ENCODE assay signal across 9 cellular contexts in genomic region chr3:27943106-27943505, GRCh38.
DNase-seq lines count a peak whose midpoint lies in the region; ATAC-seq and TF ChIP-seq lines count a peak whose summit lies in the region.
"Had no signal": no experiment of that assay in that cellular context is flagged by ENCODE, and none has a peak within 500 bp of the region (broad histone marks: within the 10 kb centered on the region; RNA-seq: fewer than 3 reads in every experiment).

No MANE protein-coding gene starts in this region.

- H3K9me3 ChIP-seq in DND-41 (ENCODE audit: insufficient read depth, low read length, severe bottlenecking) (no peaks in the 10 kb centered on the region), HCT116 (ENCODE audit: control insufficient read depth in 1 of 2, insufficient read depth in 1 of 2, low read depth in 1 of 2, low read length in 2 of 2) (no peaks in the 10 kb centered on the region)

- no TSS peak for BruUV-seq in HCT116 (replicated peaks; lab: Mats Ljungman, UMichigan)

- H4K20me1 ChIP-seq in DND-41 (ENCODE audit: insufficient read depth, low read length), result no peaks in the 10 kb centered on the region
- no peaks in the 10 kb centered on the region for H4K20me1 ChIP-seq in HCT116 (ENCODE audit: insufficient read depth)

- POLR2A ChIA-PET in HCT116 (lab: Charles Lee), result no interaction called here

- intact Hi-C loops in HCT116 (cut with micrococcal nuclease), result no loop called here
- intact Hi-C loops in activated CD4-positive, alpha-beta T cell treated with anti-CD3 and anti-CD28 coated beads, Interleukin-2, amount 10 ng/mL, durations not matched to agents 24 days and 14 days (cut with micrococcal nuclease), result no loop called here

- peak; percentile 11 for DNase-seq in DND-41
- peak; percentile 29 for DNase-seq in HCT116 (ENCODE audit: low read depth, low spot score)
- DNase-seq in SW480 (ENCODE audit: low spot score), result peak; percentile 5
- peak; percentile 12 for DNase-seq in kidney tubule cell (ENCODE audit: low spot score)
- DNase-seq in anterior cingulate cortex (lab: John Stamatoyannopoulos, UW), result no peak
- DNase-seq in activated CD4-positive, alpha-beta T cell treated with anti-CD3 and anti-CD28 coated beads, Interleukin-2, amount 10 ng/mL, durations not matched to agents 24 days and 14 days, result no peak
- DNase-seq: NCI-H2081 treated with DMSO at 0.1 percent for 48 hours had no signal

- TF ChIP-seq CTCF in DND-41 (IDR thresholded peaks at IDR 0.05; ENCODE audit: borderline replicate concordance, extremely low read depth, low read length, poor library complexity, severe bottlenecking) (peak; percentile 51), HCT116 (IDR thresholded peaks at IDR 0.05 in 2 of 3, conservative IDR thresholded peaks at IDR 0.05 in 1 of 3; ENCODE audit: borderline replicate concordance in 1 of 3, insufficient read depth in 1 of 3, low read depth in 2 of 3, low read length in 2 of 3) (peak in 2 of 3 experiments; percentile 57 to 58; a peak in 5 of 6 replicates)

- no peaks in the 10 kb centered on the region for H3K36me3 Mint-ChIP-seq in activated CD4-positive, alpha-beta T cell treated with anti-CD3 and anti-CD28 coated beads, Interleukin-2, amount 10 ng/mL, durations not matched to agents 24 days and 14 days (ENCODE audit: low read depth)

- TF ChIP-seq RAD21 in HCT116 (IDR thresholded peaks at IDR 0.05; ENCODE audit: low read depth), result peak; percentile 55

- H3K27ac ChIP-seq in DND-41 (ENCODE audit: low read length), result no peak overlapping the region
- H3K27ac ChIP-seq in HCT116 (ENCODE audit: low read depth, low read length), result no peak overlapping the region

- no peak overlapping the region for H3K4me3 Mint-ChIP-seq in activated CD4-positive, alpha-beta T cell treated with anti-CD3 and anti-CD28 coated beads, Interleukin-2, amount 10 ng/mL, durations not matched to agents 24 days and 14 days

- no peak overlapping the region for H3K4me3 ChIP-seq in DND-41 (ENCODE audit: low read depth in 1 of 2, low read length in 2 of 2)
- H3K4me3 ChIP-seq in HCT116 (replicated peaks in 1 of 2; ENCODE audit: low read depth in 1 of 2, low read length in 2 of 2), result no peak overlapping the region

- H3K9me3 Mint-ChIP-seq in activated CD4-positive, alpha-beta T cell treated with anti-CD3 and anti-CD28 coated beads, Interleukin-2, amount 10 ng/mL, durations not matched to agents 24 days and 14 days, result peaks cover 3% of the 10 kb centered on the region

- H3K79me2 ChIP-seq in DND-41 (ENCODE audit: insufficient read depth, low read length) (no peaks in the 10 kb centered on the region), HCT116 (ENCODE audit: insufficient read depth, low read length) (no peaks in the 10 kb centered on the region)

- no peak for TF ChIP-seq POLR2A in HCT116 (IDR thresholded peaks at IDR 0.05; ENCODE audit: borderline replicate concordance, extremely low read depth, insufficient read depth, insufficient read length)

- CTCF ChIA-PET in HCT116 (lab: Charles Lee), result interaction anchor here (0.6 kb wide), 1 partner anchor 12 kb away, joined by 3 read pairs; no protein-coding TSS in a partner anchor

- no peaks in the 10 kb centered on the region for H3K9me2 ChIP-seq in HCT116 (ENCODE audit: insufficient read depth)

- H3K4me1 ChIP-seq in DND-41 (ENCODE audit: insufficient read depth, low read length), result no peaks in the 10 kb centered on the region
- peaks cover 0 to 13% of the 10 kb centered on the region in 2 experiments; a peak in 2 of 4 replicates for H3K4me1 ChIP-seq in HCT116 (ENCODE audit: control insufficient read depth in 1 of 2, insufficient read depth in 2 of 2, low read length in 2 of 2)

- H3K27ac Mint-ChIP-seq in activated CD4-positive, alpha-beta T cell treated with anti-CD3 and anti-CD28 coated beads, Interleukin-2, amount 10 ng/mL, durations not matched to agents 24 days and 14 days, result no peak overlapping the region

- H3K4me1 Mint-ChIP-seq in activated CD4-positive, alpha-beta T cell treated with anti-CD3 and anti-CD28 coated beads, Interleukin-2, amount 10 ng/mL, durations not matched to agents 24 days and 14 days, result no peaks in the 10 kb centered on the region

- no peaks in the 10 kb centered on the region for H3K27me3 Mint-ChIP-seq in activated CD4-positive, alpha-beta T cell treated with anti-CD3 and anti-CD28 coated beads, Interleukin-2, amount 10 ng/mL, durations not matched to agents 24 days and 14 days

- ATAC-seq in DND-41 (ENCODE audit: insufficient read depth, low read depth), result peak; percentile 40; the same call in 1 of the 3 replicates
- ATAC-seq in HCT116, result peak; percentile 89
- no peak for ATAC-seq in GM18519 (IDR thresholded peaks at IDR 0.05; ENCODE audit: low FRiP score, unreplicated experiment)
- ATAC-seq in HG02840 (IDR thresholded peaks at IDR 0.05; ENCODE audit: low FRiP score, unreplicated experiment), result no peak

- RAD21 ChIA-PET in HCT116 (lab: Charles Lee; ENCODE audit: low non-redundant PET in 1 of 2, low total read pairs in 2 of 2, uncharacterized antibody in 2 of 2, unreplicated experiment in 2 of 2), result no interaction called here

- H2AFZ ChIP-seq in DND-41 (ENCODE audit: low read depth, low read length) (no peak overlapping the region), HCT116 (ENCODE audit: low read depth, low read length, poor library complexity, severe bottlenecking) (peak overlapping the region; percentile 64)

- H3K9ac ChIP-seq in DND-41 (ENCODE audit: low read depth, low read length) (no peak overlapping the region), HCT116 (ENCODE audit: low read length) (no peak overlapping the region)

- H3K4me2 ChIP-seq in DND-41 (ENCODE audit: insufficient read depth, low read length), result no peak overlapping the region
- H3K4me2 ChIP-seq in HCT116 (ENCODE audit: low read length), result peak overlapping the region; percentile 31

- no peaks in the 10 kb centered on the region for H3K36me3 ChIP-seq in DND-41 (ENCODE audit: insufficient read depth, low read length)
- H3K36me3 ChIP-seq in HCT116 (ENCODE audit: control insufficient read depth in 1 of 2, insufficient read depth in 2 of 2, low read length in 2 of 2), result no peaks in the 10 kb centered on the region

- H3K27me3 ChIP-seq in DND-41 (ENCODE audit: insufficient read depth, low read length, poor library complexity) (no peaks in the 10 kb centered on the region), HCT116 (ENCODE audit: insufficient read depth, low read length) (no peaks in the 10 kb centered on the region)

TF ChIP-seq in HCT116, 20 proteins besides CTCF, POLR2A, EP300 and RAD21:
- TF ChIP-seq CEBPB (IDR thresholded peaks at IDR 0.05; ENCODE audit: low read depth) (no peak), REST (IDR thresholded peaks at IDR 0.05; ENCODE audit: low read depth) (no peak), JUND (IDR thresholded peaks at IDR 0.05) (no peak), SRF (IDR thresholded peaks at IDR 0.05; ENCODE audit: low read depth) (no peak), CBX3 (IDR thresholded peaks at IDR 0.05; ENCODE audit: low read depth) (no peak), ZFX (IDR thresholded peaks at IDR 0.05) (no peak), TCF7L2 (IDR thresholded peaks at IDR 0.05; ENCODE audit: borderline replicate concordance, extremely low read depth, insufficient read depth, insufficient read length) (no peak), YY1 (IDR thresholded peaks at IDR 0.05; ENCODE audit: extremely low read depth, insufficient replicate concordance, low read depth, low read length) (no peak)

Comparison
In these comparisons a context has a peak if more than half of its experiments do, and no peak if none do; other contexts are left out.
1. ATAC-seq: peak in DND-41 (single experiment) and HCT116 (single experiment); none in GM18519 (single experiment) and HG02840 (single experiment).
2. DNase-seq: peak in DND-41 (single experiment), HCT116 (single experiment), SW480 (single experiment) and kidney tubule cell (single experiment); none in anterior cingulate cortex (0 of 58) and activated CD4-positive, alpha-beta T cell treated with anti-CD3 and anti-CD28 coated beads, Interleukin-2, amount 10 ng/mL, durations not matched to agents 24 days and 14 days (single experiment).